Comparison of ENCODE assay signal across 9 cellular contexts in the genomic region with DNA sequence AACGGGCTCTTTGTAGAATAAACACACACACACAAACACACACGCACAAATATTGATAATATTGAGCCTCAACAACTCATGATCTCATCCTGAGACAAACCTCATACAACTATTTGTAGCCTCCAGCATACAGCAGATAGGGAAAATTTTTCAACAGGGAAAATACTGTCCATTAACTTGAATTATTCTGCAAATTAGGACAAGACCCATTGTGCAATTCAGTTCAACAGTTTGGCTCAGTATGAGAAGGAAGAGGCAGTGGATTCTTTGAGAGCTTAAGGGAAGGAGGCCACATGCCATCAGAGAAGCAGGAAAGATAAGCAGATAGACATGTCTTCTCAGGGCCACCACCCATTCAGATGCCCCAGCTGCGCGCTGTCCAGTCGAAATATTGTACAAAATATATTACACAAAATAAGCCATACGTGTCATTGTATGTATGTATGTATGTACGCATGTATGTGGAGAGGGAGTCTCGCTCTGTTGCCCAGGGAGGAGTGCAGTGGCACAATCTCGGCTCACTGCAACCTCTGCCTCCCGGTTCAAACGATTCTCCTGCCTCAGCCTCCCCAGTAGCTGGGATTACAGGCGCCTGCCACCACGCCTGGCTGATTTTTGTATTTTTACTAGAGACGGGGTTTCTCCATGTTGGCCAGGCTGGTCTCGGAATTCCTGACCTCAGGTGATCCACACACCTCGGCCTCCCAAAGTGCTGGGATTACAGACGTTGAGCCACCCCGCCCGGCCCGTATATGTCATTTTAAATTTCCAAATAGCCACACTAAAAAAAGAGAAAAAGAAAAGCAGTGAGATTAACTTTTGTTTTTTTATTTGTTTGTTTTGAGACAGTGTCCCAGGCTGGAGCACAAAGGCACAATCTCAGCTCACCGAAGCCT. TPM values are rescaled to one million over a fixed set of nuclear protein-coding genes. Genes with fewer than 3 reads are reported as not detected.
DNase-seq lines count a peak whose midpoint lies in the region; ATAC-seq, FAIRE-seq and TF ChIP-seq lines count a peak whose summit lies in the region.
"Had no signal": no experiment of that assay in that cellular context is flagged by ENCODE, and none has a peak within 500 bp of the region (broad histone marks: within the 10 kb centered on the region; RNA-seq: fewer than 3 reads in every experiment).

No MANE protein-coding gene starts in this region.

- TF ChIP-seq POLR2A in K562 (conservative IDR thresholded peaks at IDR 0.05): no peak

- H3K4me1 Mint-ChIP-seq in mesothelial cell of epicardium: peaks cover 69% of the 10 kb centered on the region

- WGBS in K562 (ENCODE audit: insufficient coverage, low coverage, missing lambda C conversion rate): 64% methylated on average over 21 of the region's 21 CpGs

- H3K4me3 ChIP-seq in ACC112 (ENCODE audit: low read depth, low read length): peak overlapping the region; percentile 81
- H3K4me3 ChIP-seq in HFF-Myc (replicated peaks; ENCODE audit: low read depth, low read length): peak overlapping the region; percentile 94
- peak overlapping the region; percentile 76; the same call in 1 of the 2 replicates for H3K4me3 ChIP-seq in K562
- no peak overlapping the region for H3K4me3 ChIP-seq in H7 (ENCODE audit: insufficient read depth, low read depth, low read length)

- no TSS peak for BruUV-seq in K562 (replicated peaks; lab: Mats Ljungman, UMichigan)

- peak; percentile 72 for FAIRE-seq in K562 (lab: Jason Lieb, UNC)

- peak overlapping the region; percentile 91 to 92; a peak in 2 of 4 replicates for H3K9ac ChIP-seq in K562 (ENCODE audit: insufficient read depth in 1 of 2, low read depth in 2 of 2, low read length in 2 of 2)

- no peaks in the 10 kb centered on the region for H3K9me3 ChIP-seq in K562 (replicated peaks; ENCODE audit: control insufficient read depth, insufficient read depth, low read depth, low read length)

- H3K4me3 Mint-ChIP-seq in mesothelial cell of epicardium: peak overlapping the region; percentile 86

- no peak overlapping the region for H2AFZ ChIP-seq in ACC112 (ENCODE audit: low read length, unreplicated experiment)
- no peak overlapping the region for H2AFZ ChIP-seq in K562 (ENCODE audit: low read depth, low read length)

- H3K27me3 Mint-ChIP-seq in mesothelial cell of epicardium (ENCODE audit: low read depth): no peaks in the 10 kb centered on the region

- H3K36me3 ChIP-seq in ACC112 (ENCODE audit: insufficient read depth, low read length): no peaks in the 10 kb centered on the region; the same call in 1 of the 2 replicates
- peaks cover 37% of the 10 kb centered on the region for H3K36me3 ChIP-seq in K562 (ENCODE audit: control insufficient read depth, insufficient read depth, low read length)
- H3K36me3 ChIP-seq in H7 (replicated peaks; ENCODE audit: control insufficient read depth, insufficient read depth, low read length): peaks cover 1% of the 10 kb centered on the region; the same call in 1 of the 2 replicates

- peak overlapping the region; percentile 85 for H3K4me2 ChIP-seq in K562 (ENCODE audit: insufficient read depth, low read length)

- H3K27ac Mint-ChIP-seq in mesothelial cell of epicardium: peak overlapping the region; percentile 93

- no peaks in the 10 kb centered on the region for H3K27me3 ChIP-seq in ACC112 (ENCODE audit: insufficient read depth, low read length)
- no peaks in the 10 kb centered on the region for H3K27me3 ChIP-seq in K562 (ENCODE audit: control insufficient read depth in 2 of 2, insufficient read depth in 2 of 2, low read length in 2 of 2)
- H3K27me3 ChIP-seq in H7 (ENCODE audit: control insufficient read depth, insufficient read depth, low read length): no peaks in the 10 kb centered on the region

- H3K4me1 ChIP-seq in ACC112 (ENCODE audit: control insufficient read depth, insufficient read depth, low read length, unreplicated experiment) (peaks cover 47% of the 10 kb centered on the region), K562 (replicated peaks in 1 of 2; ENCODE audit: control insufficient read depth in 2 of 2, insufficient read depth in 2 of 2, low read length in 2 of 2) (peaks cover 36 to 42% of the 10 kb centered on the region in 2 experiments)

- peaks cover 21% of the 10 kb centered on the region for H4K20me1 ChIP-seq in K562 (replicated peaks; ENCODE audit: control insufficient read depth, insufficient read depth, low read length)

- DNase-seq in HFF-Myc (ENCODE audit: extremely low read depth, low read depth) (no peak), K562 (ENCODE audit: extremely low read depth in 1 of 4, low spot score in 3 of 4) (peak in 1 of 4 experiments; percentile 35), mesothelial cell of epicardium (ENCODE audit: low spot score in 2 of 2, unreplicated experiment in 2 of 2) (no peak), epidermal melanocyte (ENCODE audit: insufficient read length, low spot score) (no peak), H7 (no peak), amygdala (lab: John Stamatoyannopoulos, UW) (no peak)
- DNase-seq: NCI-H510A had no signal

- peaks cover 91% of the 10 kb centered on the region for H3K79me2 ChIP-seq in ACC112 (ENCODE audit: control insufficient read depth, insufficient read depth, low read length, unreplicated experiment)
- H3K79me2 ChIP-seq in K562 (ENCODE audit: control insufficient read depth, insufficient read depth, low read length): peaks cover 88% of the 10 kb centered on the region

- CTCF ChIA-PET in K562 (lab: Yijun Ruan, JAX; ENCODE audit: low intra/inter-chr PET ratio): no interaction called here

- ATAC-seq in K562 (no peak), HG02981 (IDR thresholded peaks at IDR 0.05; ENCODE audit: unreplicated experiment) (no peak)

- TF ChIP-seq EP300 in K562 (IDR thresholded peaks at IDR 0.05; ENCODE audit: low read length): no peak

- peaks cover 9% of the 10 kb centered on the region for H3K9me1 ChIP-seq in K562 (ENCODE audit: control insufficient read depth, insufficient read depth, low read length)

- in situ Hi-C loops in K562 (cut with MboI): no loop called here

- TF ChIP-seq RAD21 in K562 (CRISPR knock-in tag; conservative IDR thresholded peaks at IDR 0.05 in 1 of 2, IDR thresholded peaks at IDR 0.05 in 1 of 2): no peak

- peaks cover 1% of the 10 kb centered on the region for H3K36me3 Mint-ChIP-seq in mesothelial cell of epicardium

- intact Hi-C loops in K562 (cut with micrococcal nuclease): no loop called here

- no peaks in the 10 kb centered on the region for H3K9me3 Mint-ChIP-seq in mesothelial cell of epicardium

- POLR2A ChIA-PET in K562 (lab: Yijun Ruan, JAX): interaction anchor here (0.8 to 5.3 kb wide), 6 partner anchors 9 to 107 kb away, joined by 3 to 32 read pairs (median 4); partner anchors contain the start of gene TXNDC11

- H3K27ac ChIP-seq in ACC112 (ENCODE audit: low read depth, low read length): no peak overlapping the region; the same call in 1 of the 2 replicates
- peak overlapping the region; percentile 94; the same call in 1 of the 3 replicates for H3K27ac ChIP-seq in K562 (ENCODE audit: extremely low read depth, low read depth, low read length)

- TF ChIP-seq CTCF in HFF-Myc (IDR thresholded peaks at IDR 0.05; ENCODE audit: low read depth, low read length, missing control alignments): no peak
- TF ChIP-seq CTCF in K562 (IDR thresholded peaks at IDR 0.05 in 2 of 3, conservative IDR thresholded peaks at IDR 0.05 in 1 of 3; ENCODE audit: insufficient read depth in 2 of 3, low read depth in 1 of 3, low read length in 3 of 3): no peak
- no peak for TF ChIP-seq CTCF in mesothelial cell of epicardium (IDR thresholded peaks at IDR 0.05; ENCODE audit: unreplicated experiment)

RNA-seq across cellular contexts. Expression of gene ZC3H7A, which starts 1.8 kb away (rescaled TPM):
- total RNA-seq in K562 (2011; cell fraction: chromatin; rRNA removed; ENCODE audit: low replicate concordance): 92.3 and 244 TPM in 2 replicates
- 39.2 and 47.5 TPM in 2 replicates for total RNA-seq in K562 (2011; cell fraction: nucleolus; rRNA removed)
- 76.0 and 89.8 TPM in 2 replicates for total RNA-seq in K562 (2011; cell fraction: nucleoplasm; rRNA removed)
- 19.8 and 21.7 TPM in 2 replicates for total RNA-seq in K562 (2014; rRNA removed)
- total RNA-seq in K562 (2014; rRNA removed; fragmentation: Illumina TruSeq; extraction: Trizol): 23.7 and 27.1 TPM in 2 replicates
- total RNA-seq in K562 (2015; rRNA removed; fragmentation: Illumina TruSeq; extraction: Trizol): 26.4 and 28.2 TPM in 2 replicates
- total RNA-seq in K562 (2021): 37.1 and 39.4 TPM in 2 replicates
- polyA plus RNA-seq in K562 (2011; rRNA removed): 30.7 and 31.3 TPM in 2 replicates
- polyA plus RNA-seq in K562 (2011; cell fraction: cytosol; rRNA removed): 12.1 and 24.5 TPM in 2 replicates
- polyA plus RNA-seq in K562 (2011; cell fraction: nucleus; rRNA removed): 63.0 and 102 TPM in 2 replicates
- polyA plus RNA-seq in K562 (2012): 26.6 and 30.4 TPM in 2 replicates
- 40.0 and 49.1 TPM in 2 replicates for polyA plus RNA-seq in K562 (2014; fragmentation: Illumina TruSeq; extraction: Trizol)
- 10 to 100 TPM; 22.5 to 23.1 TPM for polyA plus RNA-seq in K562 (2014; fragmentation: Nextera tagmentation; extraction: Ambion mirVana)
- polyA plus RNA-seq in K562 (2014; rRNA removed): 26.0 and 35.8 TPM in 2 replicates
- 29.4 and 36.0 TPM in 2 replicates for polyA minus RNA-seq in K562 (2011; rRNA and poly(A)+ RNA removed)
- 13.3 and 17.7 TPM in 2 replicates for polyA minus RNA-seq in K562 (2011; cell fraction: cytosol; rRNA and poly(A)+ RNA removed)
- 19.3 and 44.3 TPM in 2 replicates for polyA minus RNA-seq in K562 (2011; cell fraction: nucleus; rRNA and poly(A)+ RNA removed)
- total RNA-seq in mesothelial cell of epicardium: 57.6 to 70.7 TPM (median 66.7 TPM) in 3 replicates
- total RNA-seq in H7 (2014; rRNA removed; shearing (Covaris generic)): 19.7 and 27.0 TPM in 2 replicates

RNA-seq across cellular contexts. Expression of gene TXNDC11, which starts 52.6 kb away (rescaled TPM):
- 65.0 and 78.1 TPM in 2 replicates for total RNA-seq in K562 (2011; cell fraction: chromatin; rRNA removed; ENCODE audit: low replicate concordance)
- 60.9 and 64.0 TPM in 2 replicates for total RNA-seq in K562 (2011; cell fraction: nucleolus; rRNA removed)
- total RNA-seq in K562 (2011; cell fraction: nucleoplasm; rRNA removed): 65.3 and 87.2 TPM in 2 replicates
- total RNA-seq in K562 (2014; rRNA removed) (26.2 and 32.9 TPM in 2 replicates), K562 (2014; rRNA removed; fragmentation: Illumina TruSeq; extraction: Trizol) (17.8 TPM in 2 replicates), K562 (2015; rRNA removed; fragmentation: Illumina TruSeq; extraction: Trizol) (28.2 and 28.6 TPM in 2 replicates), K562 (2021) (25.4 and 26.2 TPM in 2 replicates), mesothelial cell of epicardium (27.5 to 30.5 TPM (median 27.8 TPM) in 3 replicates)
- polyA plus RNA-seq in K562 (2011; rRNA removed) (32.6 and 35.8 TPM in 2 replicates), K562 (2014; fragmentation: Illumina TruSeq; extraction: Trizol) (27.7 and 29.2 TPM in 2 replicates), K562 (2014; fragmentation: Nextera tagmentation; extraction: Ambion mirVana) (1 to 10 TPM in 1 of 2 experiments, under 1 TPM in 1; 0.66 to 2.3 TPM), K562 (2014; rRNA removed) (22.2 and 32.3 TPM in 2 replicates)
- polyA plus RNA-seq in K562 (2011; cell fraction: cytosol; rRNA removed): 40.2 and 47.6 TPM in 2 replicates
- 36.3 and 37.9 TPM in 2 replicates for polyA plus RNA-seq in K562 (2011; cell fraction: nucleus; rRNA removed)
- 18.8 and 43.5 TPM in 2 replicates for polyA plus RNA-seq in K562 (2012)
- 30.8 and 36.2 TPM in 2 replicates for polyA minus RNA-seq in K562 (2011; rRNA and poly(A)+ RNA removed)
- 13.2 and 22.6 TPM in 2 replicates for polyA minus RNA-seq in K562 (2011; cell fraction: cytosol; rRNA and poly(A)+ RNA removed)
- polyA minus RNA-seq in K562 (2011; cell fraction: nucleus; rRNA and poly(A)+ RNA removed): 14.3 and 22.9 TPM in 2 replicates
- 12.3 and 14.4 TPM in 2 replicates for total RNA-seq in H7 (2014; rRNA removed; shearing (Covaris generic))

RNA-seq across cellular contexts. Expression of gene RSL1D1, which starts 56.1 kb away (rescaled TPM):
- total RNA-seq in K562 (2011; cell fraction: chromatin; rRNA removed; ENCODE audit: low replicate concordance): 42.4 and 101 TPM in 2 replicates
- total RNA-seq in K562 (2011; cell fraction: nucleolus; rRNA removed): 21.6 and 23.8 TPM in 2 replicates
- total RNA-seq in K562 (2011; cell fraction: nucleoplasm; rRNA removed): 42.6 and 45.0 TPM in 2 replicates
- total RNA-seq in K562 (2014; rRNA removed): 259 and 349 TPM in 2 replicates
- total RNA-seq in K562 (2014; rRNA removed; fragmentation: Illumina TruSeq; extraction: Trizol): 418 and 492 TPM in 2 replicates
- 374 and 403 TPM in 2 replicates for total RNA-seq in K562 (2015; rRNA removed; fragmentation: Illumina TruSeq; extraction: Trizol)
- total RNA-seq in K562 (2021): 254 and 259 TPM in 2 replicates
- 169 and 299 TPM in 2 replicates for polyA plus RNA-seq in K562 (2011; rRNA removed)
- polyA plus RNA-seq in K562 (2011; cell fraction: cytosol; rRNA removed): 28.7 and 70.6 TPM in 2 replicates
- polyA plus RNA-seq in K562 (2011; cell fraction: nucleus; rRNA removed): 9.9 and 15.9 TPM in 2 replicates
- polyA plus RNA-seq in K562 (2012): 271 and 287 TPM in 2 replicates
- polyA plus RNA-seq in K562 (2014; fragmentation: Illumina TruSeq; extraction: Trizol): 598 and 753 TPM in 2 replicates
- polyA plus RNA-seq in K562 (2014; fragmentation: Nextera tagmentation; extraction: Ambion mirVana): 100 to 1,000 TPM; 373 to 662 TPM
- polyA plus RNA-seq in K562 (2014; rRNA removed): 240 and 316 TPM in 2 replicates
- 215 and 235 TPM in 2 replicates for polyA minus RNA-seq in K562 (2011; rRNA and poly(A)+ RNA removed)
- 129 and 176 TPM in 2 replicates for polyA minus RNA-seq in K562 (2011; cell fraction: cytosol; rRNA and poly(A)+ RNA removed)
- 19.4 and 36.3 TPM in 2 replicates for polyA minus RNA-seq in K562 (2011; cell fraction: nucleus; rRNA and poly(A)+ RNA removed)
- total RNA-seq in mesothelial cell of epicardium: 176 to 177 TPM (median 177 TPM) in 3 replicates
- total RNA-seq in H7 (2014; rRNA removed; shearing (Covaris generic)): 163 and 221 TPM in 2 replicates
